Comparison of ENCODE assay signal across 19 cellular contexts in the genomic region with DNA sequence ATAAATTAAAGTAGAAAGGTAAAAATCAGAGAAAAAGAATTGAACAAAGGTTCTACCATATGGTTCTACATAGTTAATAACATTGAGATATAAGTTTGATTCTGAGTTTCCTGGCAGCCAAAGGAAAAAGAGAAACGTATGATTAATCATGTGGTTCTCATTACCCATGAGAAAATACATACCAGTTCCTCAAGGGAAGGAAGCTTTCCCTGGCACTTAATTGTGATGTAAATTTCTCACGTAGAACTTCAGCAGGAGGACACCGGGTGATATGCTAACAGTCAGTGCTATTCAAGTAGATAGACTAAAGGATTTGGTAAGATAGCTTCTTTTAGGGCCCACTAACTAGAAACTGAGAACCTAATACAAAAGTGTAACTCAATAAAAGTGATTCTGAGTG.
DNase-seq lines count a peak whose midpoint lies in the region; ATAC-seq, FAIRE-seq and TF ChIP-seq lines count a peak whose summit lies in the region.
"Had no signal": no experiment of that assay in that cellular context is flagged by ENCODE, and none has a peak within 500 bp of the region (broad histone marks: within the 10 kb centered on the region; RNA-seq: fewer than 3 reads in every experiment).

No MANE protein-coding gene starts in this region.

- no peak overlapping the region for H3K4me3 ChIP-seq in H7 (ENCODE audit: insufficient read depth, low read depth, low read length)
- H3K4me3 ChIP-seq in endothelial cell of umbilical vein (replicated peaks in 1 of 3; ENCODE audit: insufficient read depth in 1 of 3, low read depth in 1 of 3, low read length in 3 of 3): no peak overlapping the region
- H3K4me3 ChIP-seq in skeletal muscle tissue (ENCODE audit: low read length in 3 of 3): no peak overlapping the region
- H3K4me3 ChIP-seq: ovary had no signal

- H3K9me1 ChIP-seq in endothelial cell of umbilical vein (replicated peaks; ENCODE audit: control insufficient read depth, extremely low read depth, insufficient read depth, low read length): no peaks in the 10 kb centered on the region

- H3K4me1 Mint-ChIP-seq in activated T-cell treated with anti-CD3 and anti-CD28 coated beads, Interleukin-2, amount 50 U/mL, for 24 hours (ENCODE audit: low read depth): peaks cover 35% of the 10 kb centered on the region
- peaks cover 13% of the 10 kb centered on the region for H3K4me1 Mint-ChIP-seq in activated T-cell treated with anti-CD3 and anti-CD28 coated beads, Interleukin-2, amount 50 U/mL, for 4 hours (ENCODE audit: low read depth)

- TF ChIP-seq POLR2A in endothelial cell of umbilical vein (IDR thresholded peaks at IDR 0.05; ENCODE audit: low read depth, low read length): no peak

- no peak for ATAC-seq in activated T-cell treated with anti-CD3 and anti-CD28 coated beads, Interleukin-2, amount 50 U/mL, for 4 hours
- no peak for ATAC-seq in HG02763 (IDR thresholded peaks at IDR 0.05; ENCODE audit: unreplicated experiment)
- ATAC-seq: naive thymus-derived CD8-positive, alpha-beta T cell had no signal

- H3K9me3 Mint-ChIP-seq in activated T-cell treated with anti-CD3 and anti-CD28 coated beads, Interleukin-2, amount 50 U/mL, for 24 hours: peaks cover 2% of the 10 kb centered on the region
- H3K9me3 Mint-ChIP-seq in activated T-cell treated with anti-CD3 and anti-CD28 coated beads, Interleukin-2, amount 50 U/mL, for 4 hours: no peaks in the 10 kb centered on the region
- H3K9me3 Mint-ChIP-seq: activated naive CD4-positive, alpha-beta T cell treated with anti-CD3 and anti-CD28 coated beads, Interleukin-2, amount 50 U/mL, for 24 hours had no signal

- POLR2A ChIA-PET in endothelial cell of umbilical vein (lab: Charles Lee): no interaction called here

- intact Hi-C loops in endothelial cell of umbilical vein (cut with micrococcal nuclease): no loop called here

- DNase-seq in activated T-cell treated with anti-CD3 and anti-CD28 coated beads, Interleukin-2, amount 50 U/mL, for 24 hours: no peak
- no peak for DNase-seq in activated T-cell treated with anti-CD3 and anti-CD28 coated beads, Interleukin-2, amount 50 U/mL, for 4 hours
- peak; percentile 22 for DNase-seq in H7
- peak; percentile 36 for DNase-seq in endothelial cell of umbilical vein (ENCODE audit: low read depth, low spot score)
- no peak for DNase-seq in NCI-H146 (lab: John Stamatoyannopoulos, UW)
- DNase-seq in NCI-H226: no peak
- DNase-seq: activated CD4-positive, alpha-beta T cell treated with anti-CD3 and anti-CD28 coated beads, Interleukin-2, amount 10 ng/mL, durations not matched to agents 24 days and 14 days; activated T-cell treated with anti-CD3 and anti-CD28 coated beads for 4 hours; hippocampal formation; kidney; MM.1S; naive thymus-derived CD8-positive, alpha-beta T cell; ovary; right cardiac atrium; stimulated activated CD4-positive, alpha-beta T cell treated with anti-CD3 and anti-CD28 coated beads, Interleukin-15, amount 100 ng/mL, for 24 hours had no signal

- H3K9me3 ChIP-seq in endothelial cell of umbilical vein (replicated peaks; ENCODE audit: control insufficient read depth, insufficient read depth, low read length) (no peaks in the 10 kb centered on the region), skeletal muscle tissue (ENCODE audit: control insufficient read depth in 3 of 3, low read length in 3 of 3) (no peaks in the 10 kb centered on the region)
- H3K9me3 ChIP-seq: ovary had no signal

- H3K27me3 ChIP-seq in H7 (ENCODE audit: control insufficient read depth, insufficient read depth, low read length) (no peaks in the 10 kb centered on the region), endothelial cell of umbilical vein (ENCODE audit: control insufficient read depth in 2 of 2, insufficient read depth in 2 of 2, low read length in 2 of 2) (no peaks in the 10 kb centered on the region), skeletal muscle tissue (ENCODE audit: control insufficient read depth in 3 of 3, insufficient read depth in 3 of 3, low read length in 3 of 3) (no peaks in the 10 kb centered on the region)
- H3K27me3 ChIP-seq: ovary had no signal

- dilution Hi-C loops in endothelial cell of umbilical vein (cut with MboI; ENCODE audit: extremely low pct_ligation_motif_present, low sequenced_read_pairs): no loop called here

- TF ChIP-seq CTCF in endothelial cell of umbilical vein (IDR thresholded peaks at IDR 0.05; ENCODE audit: extremely low read depth in 1 of 2, insufficient read depth in 1 of 2, low read depth in 1 of 2, low read length in 2 of 2): no peak

- no peak for FAIRE-seq in endothelial cell of umbilical vein (lab: Jason Lieb, UNC)
- FAIRE-seq: GM18507, kidney had no signal

- H3K4me3 Mint-ChIP-seq in activated T-cell treated with anti-CD3 and anti-CD28 coated beads, Interleukin-2, amount 50 U/mL, for 24 hours: no peak overlapping the region
- no peak overlapping the region for H3K4me3 Mint-ChIP-seq in activated T-cell treated with anti-CD3 and anti-CD28 coated beads, Interleukin-2, amount 50 U/mL, for 4 hours
- H3K4me3 Mint-ChIP-seq: activated naive CD4-positive, alpha-beta T cell treated with anti-CD3 and anti-CD28 coated beads, Interleukin-2, amount 50 U/mL, for 24 hours; naive thymus-derived CD8-positive, alpha-beta T cell had no signal

- peaks cover 4% of the 10 kb centered on the region for H3K27me3 Mint-ChIP-seq in activated T-cell treated with anti-CD3 and anti-CD28 coated beads, Interleukin-2, amount 50 U/mL, for 24 hours
- H3K27me3 Mint-ChIP-seq in activated T-cell treated with anti-CD3 and anti-CD28 coated beads, Interleukin-2, amount 50 U/mL, for 4 hours (ENCODE audit: low read depth): no peaks in the 10 kb centered on the region
- H3K27me3 Mint-ChIP-seq: activated naive CD4-positive, alpha-beta T cell treated with anti-CD3 and anti-CD28 coated beads, Interleukin-2, amount 50 U/mL, for 24 hours had no signal

- no peak overlapping the region for H3K4me2 ChIP-seq in endothelial cell of umbilical vein (ENCODE audit: insufficient read depth, low read length)

- no peaks in the 10 kb centered on the region for H3K4me1 ChIP-seq in endothelial cell of umbilical vein (ENCODE audit: control insufficient read depth, extremely low read depth, insufficient read depth, low read length)
- H3K4me1 ChIP-seq in skeletal muscle tissue (ENCODE audit: control insufficient read depth in 3 of 3, insufficient read depth in 3 of 3, low read length in 3 of 3): peaks cover 5 to 10% (median 6%) of the 10 kb centered on the region in 3 donors

- H2AFZ ChIP-seq in endothelial cell of umbilical vein (ENCODE audit: low read depth, low read length): no peak overlapping the region

- H3K9ac ChIP-seq in endothelial cell of umbilical vein (replicated peaks; ENCODE audit: extremely low read depth, insufficient read depth, low read length) (no peak overlapping the region), skeletal muscle tissue (ENCODE audit: low read depth in 1 of 3, low read length in 3 of 3) (no peak overlapping the region)

- CTCF ChIA-PET in endothelial cell of umbilical vein (lab: Charles Lee): interaction anchor here (1.3 to 1.9 kb wide), 3 partner anchors 10 to 251 kb away, joined by 3 to 4 read pairs (median 4); no protein-coding TSS in a partner anchor

- BruUV-seq in endothelial cell of umbilical vein (replicated peaks; lab: Mats Ljungman, UMichigan): no TSS peak

- H3K36me3 ChIP-seq in H7 (replicated peaks; ENCODE audit: control insufficient read depth, insufficient read depth, low read length) (no peaks in the 10 kb centered on the region), endothelial cell of umbilical vein (ENCODE audit: control insufficient read depth in 2 of 2, extremely low read depth in 1 of 2, insufficient read depth in 2 of 2, low read length in 2 of 2) (no peaks in the 10 kb centered on the region), skeletal muscle tissue (ENCODE audit: control insufficient read depth in 3 of 3, insufficient read depth in 3 of 3, low read length in 3 of 3) (no peaks in the 10 kb centered on the region)
- H3K36me3 ChIP-seq: ovary had no signal

- H4K20me1 ChIP-seq in endothelial cell of umbilical vein (replicated peaks; ENCODE audit: control insufficient read depth, extremely low read depth, insufficient read depth, low read length): no peaks in the 10 kb centered on the region

- no peaks in the 10 kb centered on the region for H3K79me2 ChIP-seq in endothelial cell of umbilical vein (ENCODE audit: control insufficient read depth, insufficient read depth, low read length)

- H3K36me3 Mint-ChIP-seq in activated T-cell treated with anti-CD3 and anti-CD28 coated beads, Interleukin-2, amount 50 U/mL, for 24 hours (ENCODE audit: low read depth): no peaks in the 10 kb centered on the region
- no peaks in the 10 kb centered on the region for H3K36me3 Mint-ChIP-seq in activated T-cell treated with anti-CD3 and anti-CD28 coated beads, Interleukin-2, amount 50 U/mL, for 4 hours (ENCODE audit: insufficient read depth)
- H3K36me3 Mint-ChIP-seq: activated naive CD4-positive, alpha-beta T cell treated with anti-CD3 and anti-CD28 coated beads, Interleukin-2, amount 50 U/mL, for 24 hours had no signal

- H3K27ac ChIP-seq in endothelial cell of umbilical vein (ENCODE audit: insufficient read depth, low read depth, low read length) (no peak overlapping the region), skeletal muscle tissue (ENCODE audit: low read depth, low read length) (peak overlapping the region; percentile 64)
- H3K27ac ChIP-seq: ovary had no signal

- peak overlapping the region; percentile 45 for H3K27ac Mint-ChIP-seq in activated T-cell treated with anti-CD3 and anti-CD28 coated beads, Interleukin-2, amount 50 U/mL, for 24 hours
- H3K27ac Mint-ChIP-seq: activated naive CD4-positive, alpha-beta T cell treated with anti-CD3 and anti-CD28 coated beads, Interleukin-2, amount 50 U/mL, for 24 hours; naive thymus-derived CD8-positive, alpha-beta T cell had no signal

TF ChIP-seq in endothelial cell of umbilical vein, 7 proteins besides CTCF, POLR2A, EP300 and RAD21:
- TF ChIP-seq MYC (IDR thresholded peaks at IDR 0.05; ENCODE audit: low read depth, low read length) (no peak), GATA2 (IDR thresholded peaks at IDR 0.05; ENCODE audit: insufficient read depth, insufficient read length, low read depth, low read length) (no peak), POLR2AphosphoS5 (IDR thresholded peaks at IDR 0.05; ENCODE audit: insufficient read depth, low read depth, low read length) (no peak), EZH2 (IDR thresholded peaks at IDR 0.05; ENCODE audit: borderline replicate concordance, low read depth, low read length, severe bottlenecking) (no peak), JUN (IDR thresholded peaks at IDR 0.05; ENCODE audit: borderline replicate concordance, insufficient read depth, insufficient read length, low read depth) (no peak), FOS (IDR thresholded peaks at IDR 0.05; ENCODE audit: borderline replicate concordance, insufficient read depth, low read length) (no peak)
- TF ChIP-seq, protein P1, sequence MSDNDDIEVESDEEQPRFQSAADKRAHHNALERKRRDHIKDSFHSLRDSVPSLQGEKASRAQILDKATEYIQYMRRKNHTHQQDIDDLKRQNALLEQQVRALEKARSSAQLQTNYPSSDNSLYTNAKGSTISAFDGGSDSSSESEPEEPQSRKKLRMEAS (IDR thresholded peaks at IDR 0.05; ENCODE audit: insufficient read depth, insufficient read length): no peak

Comparison
In these comparisons a context has a peak if more than half of its experiments do, and no peak if none do; other contexts are left out.
1. DNase-seq: peak in H7 (single experiment) and endothelial cell of umbilical vein (single experiment); none in activated T-cell treated with anti-CD3 and anti-CD28 coated beads, Interleukin-2, amount 50 U/mL, for 24 hours (single experiment), activated T-cell treated with anti-CD3 and anti-CD28 coated beads, Interleukin-2, amount 50 U/mL, for 4 hours (single experiment), NCI-H146 (single experiment) and NCI-H226 (single experiment).